In the genomic region with DNA sequence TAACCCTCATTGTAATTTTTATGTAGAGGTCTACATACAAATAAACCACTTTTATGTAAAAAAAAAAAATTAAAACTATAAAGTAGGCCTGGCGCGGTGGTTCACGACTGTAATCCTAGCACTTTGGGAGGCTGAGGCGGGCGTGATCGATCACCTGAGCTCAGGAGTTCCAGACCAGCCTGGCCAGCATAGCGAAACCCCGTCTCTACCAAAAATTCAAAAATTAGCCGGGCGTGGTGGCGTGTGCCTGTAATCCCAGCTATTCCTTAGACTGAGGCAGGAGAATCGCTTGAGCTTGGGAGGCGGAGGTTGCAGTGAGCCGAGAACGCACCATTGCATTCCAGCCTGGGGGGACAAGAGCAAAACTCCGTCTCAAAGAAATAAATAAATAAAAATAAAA, we compare ENCODE assay signal across 9 cellular contexts. TPM values are rescaled to one million over a fixed set of nuclear protein-coding genes. Genes with fewer than 3 reads are reported as not detected.
DNase-seq lines count a peak whose midpoint lies in the region; ATAC-seq and TF ChIP-seq lines count a peak whose summit lies in the region.
"Had no signal": no experiment of that assay in that cellular context is flagged by ENCODE, and none has a peak within 500 bp of the region (broad histone marks: within the 10 kb centered on the region; RNA-seq: fewer than 3 reads in every experiment).

No MANE protein-coding gene starts in this region.

- H3K4me1 ChIP-seq in PC-9 (replicated peaks; ENCODE audit: insufficient read depth): peaks cover 41% of the 10 kb centered on the region
- no peaks in the 10 kb centered on the region for H3K4me1 ChIP-seq in parathyroid adenoma

- no peaks in the 10 kb centered on the region for H3K27me3 ChIP-seq in PC-9 (ENCODE audit: insufficient read depth, low read depth)
- H3K27me3 ChIP-seq in parathyroid adenoma (ENCODE audit: control insufficient read depth, insufficient read depth, low read length): no peaks in the 10 kb centered on the region

- CTCF ChIA-PET in PC-9 (lab: Charles Lee): interaction anchor here (0.7 kb wide), 1 partner anchor 1270 kb away, joined by 4 read pairs; no protein-coding TSS in a partner anchor

- intact Hi-C loops in PC-9 (cut with micrococcal nuclease; ENCODE audit: unreplicated experiment): loop anchor here (10.0 kb wide), 1 partner anchor 234 kb away; the partner anchor contains the start of genes EMC7 and PGBD4

- no peaks in the 10 kb centered on the region for H4K20me1 ChIP-seq in PC-9 (ENCODE audit: insufficient read depth)

- H3K36me3 ChIP-seq in PC-9 (ENCODE audit: low read depth): peaks cover 5% of the 10 kb centered on the region; the same call in 1 of the 2 replicates
- no peaks in the 10 kb centered on the region for H3K36me3 ChIP-seq in parathyroid adenoma (ENCODE audit: control insufficient read depth, insufficient read depth, low read length)

- ATAC-seq in GM19397 (IDR thresholded peaks at IDR 0.05; ENCODE audit: unreplicated experiment) (no peak), GM18505 (IDR thresholded peaks at IDR 0.05; ENCODE audit: unreplicated experiment) (no peak)

- H3K79me2 ChIP-seq in PC-9 (ENCODE audit: low read depth): peaks cover 24% of the 10 kb centered on the region
- H3K79me2 ChIP-seq in parathyroid adenoma: no peaks in the 10 kb centered on the region

- peaks cover 34% of the 10 kb centered on the region for H3F3A ChIP-seq in PC-9 (ENCODE audit: insufficient read depth, low read depth)

- H3K9ac ChIP-seq in parathyroid adenoma: no peak overlapping the region

- no peak for TF ChIP-seq POLR2A in GM18505 (IDR thresholded peaks at IDR 0.05; ENCODE audit: borderline replicate concordance, extremely low read depth, insufficient read depth, insufficient read length)

- H3K4me2 ChIP-seq in PC-9: peak overlapping the region; percentile 93
- peak overlapping the region; percentile 74 for H3K4me2 ChIP-seq in parathyroid adenoma (ENCODE audit: low read length)

- H2AFZ ChIP-seq in PC-9 (no peak overlapping the region), parathyroid adenoma (peak overlapping the region; percentile 91)

- H3K4me3 ChIP-seq in PC-9: peak overlapping the region; percentile 86
- peak overlapping the region; percentile 82 for H3K4me3 ChIP-seq in epithelial cell of esophagus (ENCODE audit: low read length)
- H3K4me3 ChIP-seq in parathyroid adenoma (ENCODE audit: low read depth, low read length): peak overlapping the region; percentile 76

- no peaks in the 10 kb centered on the region for H3K9me2 ChIP-seq in PC-9 (ENCODE audit: insufficient read depth)

- H3K27ac ChIP-seq in PC-9 (peak overlapping the region; percentile 46), parathyroid adenoma (no peak overlapping the region)

- TF ChIP-seq CTCF in PC-9 (conservative IDR thresholded peaks at IDR 0.05) (no peak), epithelial cell of esophagus (IDR thresholded peaks at IDR 0.05; ENCODE audit: insufficient read depth, low read depth, low read length, missing control alignments) (no peak), parathyroid adenoma (IDR thresholded peaks at IDR 0.05) (no peak)

- DNase-seq in ELF-1 (ENCODE audit: low read depth, low spot score) (peak; percentile 43), PC-9 (no peak), epithelial cell of esophagus (ENCODE audit: low read depth) (no peak), T-helper 9 cell (no peak), nucleus accumbens (lab: John Stamatoyannopoulos, UW) (no peak)

- H3K9me3 ChIP-seq in PC-9 (ENCODE audit: insufficient read depth, low read depth) (no peaks in the 10 kb centered on the region), parathyroid adenoma (ENCODE audit: control insufficient read depth, low read length) (no peaks in the 10 kb centered on the region)

- BruUV-seq in PC-9 (replicated peaks; lab: Mats Ljungman, UMichigan): no TSS peak

- POLR2A ChIA-PET in PC-9 (lab: Charles Lee; ENCODE audit: unreplicated experiment): interaction anchor here (0.6 to 0.8 kb wide), 3 partner anchors 22 to 1041 kb away, joined by 4 to 11 read pairs (median 6); no protein-coding TSS in a partner anchor

RNA-seq across cellular contexts. Expression of gene SLC12A6, which starts 0.8 kb away (rescaled TPM):
- 27.5 and 28.3 TPM in 2 replicates for total RNA-seq in PC-9 (2021)

RNA-seq across cellular contexts. Expression of gene NOP10, which starts 4.6 kb away (rescaled TPM):
- total RNA-seq in PC-9 (2021): 109 and 162 TPM in 2 replicates

RNA-seq across cellular contexts. Expression of gene NUTM1, which starts 4.8 kb away (rescaled TPM):
- total RNA-seq in PC-9 (2021): not detected in 2 replicates
- total RNA-seq: dermis blood vessel endothelial cell had no signal

RNA-seq across cellular contexts. Expression of gene LPCAT4, which starts 28.6 kb away (rescaled TPM):
- total RNA-seq in PC-9 (2021): 46.8 and 67.0 TPM in 2 replicates
